ENCODE assay signal across 1 cellular context in the genomic region with DNA sequence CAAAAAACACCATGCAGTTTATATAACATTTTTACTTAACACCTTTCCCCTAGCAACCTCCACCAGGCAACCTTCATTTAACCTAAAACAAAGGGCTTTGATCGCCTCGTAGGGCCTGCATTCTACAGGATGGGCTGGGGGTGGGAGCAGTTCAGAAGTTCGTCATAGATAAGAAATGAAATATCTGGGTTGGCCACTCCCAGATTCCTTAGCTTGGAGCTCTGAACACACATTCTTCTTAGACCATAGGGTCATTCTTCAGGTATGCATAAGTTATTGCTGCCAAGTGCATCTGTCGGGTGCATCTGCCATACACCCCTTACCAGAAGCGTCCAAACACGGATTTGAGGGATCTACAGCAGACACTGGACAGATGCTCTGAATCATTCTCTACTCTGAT.
TF ChIP-seq lines count a peak whose summit lies in the region.

No MANE protein-coding gene starts in this region.

TF ChIP-seq in K562, 482 proteins besides CTCF, POLR2A, EP300 and RAD21 (continued from another document and continues in another):
- TF ChIP-seq, protein P1, sequence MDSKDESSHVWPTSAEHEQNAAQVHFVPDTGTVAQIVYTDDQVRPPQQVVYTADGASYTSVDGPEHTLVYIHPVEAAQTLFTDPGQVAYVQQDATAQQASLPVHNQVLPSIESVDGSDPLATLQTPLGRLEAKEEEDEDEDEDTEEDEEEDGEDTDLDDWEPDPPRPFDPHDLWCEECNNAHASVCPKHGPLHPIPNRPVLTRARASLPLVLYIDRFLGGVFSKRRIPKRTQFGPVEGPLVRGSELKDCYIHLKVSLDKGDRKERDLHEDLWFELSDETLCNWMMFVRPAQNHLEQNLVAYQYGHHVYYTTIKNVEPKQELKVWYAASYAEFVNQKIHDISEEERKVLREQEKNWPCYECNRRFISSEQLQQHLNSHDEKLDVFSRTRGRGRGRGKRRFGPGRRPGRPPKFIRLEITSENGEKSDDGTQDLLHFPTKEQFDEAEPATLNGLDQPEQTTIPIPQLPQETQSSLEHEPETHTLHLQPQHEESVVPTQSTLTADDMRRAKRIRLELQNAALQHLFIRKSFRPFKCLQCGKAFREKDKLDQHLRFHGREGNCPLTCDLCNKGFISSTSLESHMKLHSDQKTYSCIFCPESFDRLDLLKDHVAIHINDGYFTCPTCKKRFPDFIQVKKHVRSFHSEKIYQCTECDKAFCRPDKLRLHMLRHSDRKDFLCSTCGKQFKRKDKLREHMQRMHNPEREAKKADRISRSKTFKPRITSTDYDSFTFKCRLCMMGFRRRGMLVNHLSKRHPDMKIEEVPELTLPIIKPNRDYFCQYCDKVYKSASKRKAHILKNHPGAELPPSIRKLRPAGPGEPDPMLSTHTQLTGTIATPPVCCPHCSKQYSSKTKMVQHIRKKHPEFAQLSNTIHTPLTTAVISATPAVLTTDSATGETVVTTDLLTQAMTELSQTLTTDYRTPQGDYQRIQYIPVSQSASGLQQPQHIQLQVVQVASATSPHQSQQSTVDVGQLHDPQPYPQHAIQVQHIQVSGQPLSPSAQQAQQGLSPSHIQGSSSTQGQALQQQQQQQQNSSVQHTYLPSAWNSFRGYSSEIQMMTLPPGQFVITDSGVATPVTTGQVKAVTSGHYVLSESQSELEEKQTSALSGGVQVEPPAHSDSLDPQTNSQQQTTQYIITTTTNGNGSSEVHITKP (IDR thresholded peaks at IDR 0.05; ENCODE audit: partially characterized antibody) = no peak
- TF ChIP-seq CTBP1 (IDR thresholded peaks at IDR 0.05; ENCODE audit: borderline replicate concordance) = no peak
- TF ChIP-seq, protein P2, sequence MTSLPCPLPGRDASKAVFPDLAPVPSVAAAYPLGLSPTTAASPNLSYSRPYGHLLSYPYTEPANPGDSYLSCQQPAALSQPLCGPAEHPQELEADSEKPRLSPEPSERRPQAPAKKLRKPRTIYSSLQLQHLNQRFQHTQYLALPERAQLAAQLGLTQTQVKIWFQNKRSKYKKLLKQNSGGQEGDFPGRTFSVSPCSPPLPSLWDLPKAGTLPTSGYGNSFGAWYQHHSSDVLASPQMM (CRISPR knock-in tag; IDR thresholded peaks at IDR 0.05) = no peak
- no peak for TF ChIP-seq SNIP1 (IDR thresholded peaks at IDR 0.05; ENCODE audit: low read depth)
- TF ChIP-seq, protein P3, sequence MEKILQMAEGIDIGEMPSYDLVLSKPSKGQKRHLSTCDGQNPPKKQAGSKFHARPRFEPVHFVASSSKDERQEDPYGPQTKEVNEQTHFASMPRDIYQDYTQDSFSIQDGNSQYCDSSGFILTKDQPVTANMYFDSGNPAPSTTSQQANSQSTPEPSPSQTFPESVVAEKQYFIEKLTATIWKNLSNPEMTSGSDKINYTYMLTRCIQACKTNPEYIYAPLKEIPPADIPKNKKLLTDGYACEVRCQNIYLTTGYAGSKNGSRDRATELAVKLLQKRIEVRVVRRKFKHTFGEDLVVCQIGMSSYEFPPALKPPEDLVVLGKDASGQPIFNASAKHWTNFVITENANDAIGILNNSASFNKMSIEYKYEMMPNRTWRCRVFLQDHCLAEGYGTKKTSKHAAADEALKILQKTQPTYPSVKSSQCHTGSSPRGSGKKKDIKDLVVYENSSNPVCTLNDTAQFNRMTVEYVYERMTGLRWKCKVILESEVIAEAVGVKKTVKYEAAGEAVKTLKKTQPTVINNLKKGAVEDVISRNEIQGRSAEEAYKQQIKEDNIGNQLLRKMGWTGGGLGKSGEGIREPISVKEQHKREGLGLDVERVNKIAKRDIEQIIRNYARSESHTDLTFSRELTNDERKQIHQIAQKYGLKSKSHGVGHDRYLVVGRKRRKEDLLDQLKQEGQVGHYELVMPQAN (IDR thresholded peaks at IDR 0.05; ENCODE audit: borderline replicate concordance) = no peak
- TF ChIP-seq MEIS2 (IDR thresholded peaks at IDR 0.05; ENCODE audit: partially characterized antibody) = peak; percentile 10
- TF ChIP-seq, protein P4, sequence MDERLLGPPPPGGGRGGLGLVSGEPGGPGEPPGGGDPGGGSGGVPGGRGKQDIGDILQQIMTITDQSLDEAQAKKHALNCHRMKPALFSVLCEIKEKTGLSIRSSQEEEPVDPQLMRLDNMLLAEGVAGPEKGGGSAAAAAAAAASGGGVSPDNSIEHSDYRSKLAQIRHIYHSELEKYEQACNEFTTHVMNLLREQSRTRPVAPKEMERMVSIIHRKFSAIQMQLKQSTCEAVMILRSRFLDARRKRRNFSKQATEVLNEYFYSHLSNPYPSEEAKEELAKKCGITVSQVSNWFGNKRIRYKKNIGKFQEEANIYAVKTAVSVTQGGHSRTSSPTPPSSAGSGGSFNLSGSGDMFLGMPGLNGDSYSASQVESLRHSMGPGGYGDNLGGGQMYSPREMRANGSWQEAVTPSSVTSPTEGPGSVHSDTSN (CRISPR knock-in tag; IDR thresholded peaks at IDR 0.05; ENCODE audit: low read depth) = no peak
- TF ChIP-seq, protein P4 (tag; conservative IDR thresholded peaks at IDR 0.05; ENCODE audit: low read depth) = no peak
- TF ChIP-seq, protein P5, sequence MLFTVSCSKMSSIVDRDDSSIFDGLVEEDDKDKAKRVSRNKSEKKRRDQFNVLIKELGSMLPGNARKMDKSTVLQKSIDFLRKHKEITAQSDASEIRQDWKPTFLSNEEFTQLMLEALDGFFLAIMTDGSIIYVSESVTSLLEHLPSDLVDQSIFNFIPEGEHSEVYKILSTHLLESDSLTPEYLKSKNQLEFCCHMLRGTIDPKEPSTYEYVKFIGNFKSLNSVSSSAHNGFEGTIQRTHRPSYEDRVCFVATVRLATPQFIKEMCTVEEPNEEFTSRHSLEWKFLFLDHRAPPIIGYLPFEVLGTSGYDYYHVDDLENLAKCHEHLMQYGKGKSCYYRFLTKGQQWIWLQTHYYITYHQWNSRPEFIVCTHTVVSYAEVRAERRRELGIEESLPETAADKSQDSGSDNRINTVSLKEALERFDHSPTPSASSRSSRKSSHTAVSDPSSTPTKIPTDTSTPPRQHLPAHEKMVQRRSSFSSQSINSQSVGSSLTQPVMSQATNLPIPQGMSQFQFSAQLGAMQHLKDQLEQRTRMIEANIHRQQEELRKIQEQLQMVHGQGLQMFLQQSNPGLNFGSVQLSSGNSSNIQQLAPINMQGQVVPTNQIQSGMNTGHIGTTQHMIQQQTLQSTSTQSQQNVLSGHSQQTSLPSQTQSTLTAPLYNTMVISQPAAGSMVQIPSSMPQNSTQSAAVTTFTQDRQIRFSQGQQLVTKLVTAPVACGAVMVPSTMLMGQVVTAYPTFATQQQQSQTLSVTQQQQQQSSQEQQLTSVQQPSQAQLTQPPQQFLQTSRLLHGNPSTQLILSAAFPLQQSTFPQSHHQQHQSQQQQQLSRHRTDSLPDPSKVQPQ (CRISPR knock-in tag; IDR thresholded peaks at IDR 0.05; ENCODE audit: borderline replicate concordance) = no peak
- TF ChIP-seq MTA2 (IDR thresholded peaks at IDR 0.05; ENCODE audit: low read depth) = no peak
- no peak for TF ChIP-seq ELF2 (CRISPR knock-in tag; IDR thresholded peaks at IDR 0.05)
- no peak for TF ChIP-seq ZNF57 (CRISPR knock-in tag; IDR thresholded peaks at IDR 0.05)
- TF ChIP-seq, protein P6, sequence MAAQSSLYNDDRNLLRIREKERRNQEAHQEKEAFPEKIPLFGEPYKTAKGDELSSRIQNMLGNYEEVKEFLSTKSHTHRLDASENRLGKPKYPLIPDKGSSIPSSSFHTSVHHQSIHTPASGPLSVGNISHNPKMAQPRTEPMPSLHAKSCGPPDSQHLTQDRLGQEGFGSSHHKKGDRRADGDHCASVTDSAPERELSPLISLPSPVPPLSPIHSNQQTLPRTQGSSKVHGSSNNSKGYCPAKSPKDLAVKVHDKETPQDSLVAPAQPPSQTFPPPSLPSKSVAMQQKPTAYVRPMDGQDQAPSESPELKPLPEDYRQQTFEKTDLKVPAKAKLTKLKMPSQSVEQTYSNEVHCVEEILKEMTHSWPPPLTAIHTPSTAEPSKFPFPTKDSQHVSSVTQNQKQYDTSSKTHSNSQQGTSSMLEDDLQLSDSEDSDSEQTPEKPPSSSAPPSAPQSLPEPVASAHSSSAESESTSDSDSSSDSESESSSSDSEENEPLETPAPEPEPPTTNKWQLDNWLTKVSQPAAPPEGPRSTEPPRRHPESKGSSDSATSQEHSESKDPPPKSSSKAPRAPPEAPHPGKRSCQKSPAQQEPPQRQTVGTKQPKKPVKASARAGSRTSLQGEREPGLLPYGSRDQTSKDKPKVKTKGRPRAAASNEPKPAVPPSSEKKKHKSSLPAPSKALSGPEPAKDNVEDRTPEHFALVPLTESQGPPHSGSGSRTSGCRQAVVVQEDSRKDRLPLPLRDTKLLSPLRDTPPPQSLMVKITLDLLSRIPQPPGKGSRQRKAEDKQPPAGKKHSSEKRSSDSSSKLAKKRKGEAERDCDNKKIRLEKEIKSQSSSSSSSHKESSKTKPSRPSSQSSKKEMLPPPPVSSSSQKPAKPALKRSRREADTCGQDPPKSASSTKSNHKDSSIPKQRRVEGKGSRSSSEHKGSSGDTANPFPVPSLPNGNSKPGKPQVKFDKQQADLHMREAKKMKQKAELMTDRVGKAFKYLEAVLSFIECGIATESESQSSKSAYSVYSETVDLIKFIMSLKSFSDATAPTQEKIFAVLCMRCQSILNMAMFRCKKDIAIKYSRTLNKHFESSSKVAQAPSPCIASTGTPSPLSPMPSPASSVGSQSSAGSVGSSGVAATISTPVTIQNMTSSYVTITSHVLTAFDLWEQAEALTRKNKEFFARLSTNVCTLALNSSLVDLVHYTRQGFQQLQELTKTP (IDR thresholded peaks at IDR 0.05; ENCODE audit: low read depth in 1 of 2, partially characterized antibody in 2 of 2) = no peak
- TF ChIP-seq MTF1 (CRISPR knock-in tag; IDR thresholded peaks at IDR 0.05; ENCODE audit: borderline replicate concordance) = no peak
- TF ChIP-seq CBX3 (IDR thresholded peaks at IDR 0.05; ENCODE audit: borderline replicate concordance in 1 of 2, low read length in 2 of 2) = 0 out of 3 replicates have a peak, but pooled peaks of 1 of the 2 experiments have one; percentile 21
- TF ChIP-seq, protein P7, sequence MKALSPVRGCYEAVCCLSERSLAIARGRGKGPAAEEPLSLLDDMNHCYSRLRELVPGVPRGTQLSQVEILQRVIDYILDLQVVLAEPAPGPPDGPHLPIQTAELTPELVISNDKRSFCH (CRISPR knock-in tag; IDR thresholded peaks at IDR 0.05) = no peak
- TF ChIP-seq, protein P7 (tag; IDR thresholded peaks at IDR 0.05) = no peak
- no peak for TF ChIP-seq NUFIP1 (IDR thresholded peaks at IDR 0.05; ENCODE audit: partially characterized antibody)
- TF ChIP-seq ZNF121 (CRISPR knock-in tag; conservative IDR thresholded peaks at IDR 0.05) = no peak
- TF ChIP-seq HDGF (IDR thresholded peaks at IDR 0.05) = no peak
- peak; percentile 28 for TF ChIP-seq CBFA2T2 (conservative IDR thresholded peaks at IDR 0.05)
- TF ChIP-seq, protein P8, sequence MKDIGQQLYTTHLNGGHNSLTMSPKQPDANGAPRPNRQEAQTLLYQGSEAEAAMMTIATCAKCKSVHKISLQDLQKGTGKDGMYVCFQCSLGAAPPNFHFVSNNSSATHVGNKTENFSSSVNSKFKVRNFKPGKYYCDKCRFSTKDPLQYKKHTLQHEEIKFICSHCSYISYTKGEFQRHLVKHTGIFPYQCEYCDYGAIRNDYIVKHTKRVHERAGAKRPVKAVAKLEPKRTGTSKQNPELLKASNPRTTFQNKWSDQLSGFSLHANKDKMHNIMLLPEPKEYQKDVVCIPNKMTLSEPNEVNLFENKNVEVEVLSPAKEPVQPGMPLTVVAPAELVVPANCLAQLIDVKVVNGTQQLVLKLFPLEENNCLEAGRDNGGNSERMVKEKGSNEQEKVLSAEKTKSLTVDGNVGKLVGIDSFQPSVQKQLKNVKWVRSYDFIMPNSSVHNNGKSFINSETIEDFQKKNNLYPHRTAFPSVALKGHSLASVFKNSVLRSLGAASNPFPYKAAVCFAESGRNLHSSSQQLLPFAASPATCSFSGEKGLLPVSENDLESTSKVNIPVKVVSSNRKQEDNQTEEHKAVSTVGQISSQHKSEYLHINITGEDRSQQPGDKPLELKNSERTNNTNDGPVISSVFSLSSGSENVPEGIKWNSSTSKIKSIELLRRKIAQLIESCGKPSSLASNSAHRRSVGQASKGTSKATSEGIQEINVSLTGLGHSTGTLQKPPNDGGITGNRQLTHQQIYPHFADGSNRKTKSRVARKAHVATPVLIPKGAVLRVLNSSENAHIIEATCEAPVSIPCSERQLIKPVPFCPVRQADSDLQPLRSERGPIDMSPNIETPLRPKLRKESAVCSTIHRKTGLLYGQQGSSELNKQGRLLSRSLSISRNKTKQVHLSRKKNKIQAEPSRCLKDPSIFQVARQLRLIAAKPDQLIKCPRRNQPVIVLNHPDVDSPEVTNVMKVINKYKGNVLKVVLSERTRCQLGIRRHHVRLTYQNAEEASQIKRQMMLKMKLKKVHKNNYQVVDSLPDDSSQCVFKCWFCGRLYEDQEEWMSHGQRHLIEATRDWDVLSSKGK (CRISPR knock-in tag; IDR thresholded peaks at IDR 0.05) = no peak
- no peak for TF ChIP-seq CXXC5 (CRISPR knock-in tag; IDR thresholded peaks at IDR 0.05)
- no peak for TF ChIP-seq ZNF644 (tag; IDR thresholded peaks at IDR 0.05; ENCODE audit: low read depth)
- no peak for TF ChIP-seq ZNF24 (IDR thresholded peaks at IDR 0.05)
- no peak for TF ChIP-seq ZNF507 (tag; conservative IDR thresholded peaks at IDR 0.05)
- no peak for TF ChIP-seq PHB2 (IDR thresholded peaks at IDR 0.05; ENCODE audit: low read depth)
- TF ChIP-seq NR1H2 (CRISPR knock-in tag; IDR thresholded peaks at IDR 0.05) = no peak
- no peak for TF ChIP-seq SMARCA4 (IDR thresholded peaks at IDR 0.05)
- TF ChIP-seq, protein P9, sequence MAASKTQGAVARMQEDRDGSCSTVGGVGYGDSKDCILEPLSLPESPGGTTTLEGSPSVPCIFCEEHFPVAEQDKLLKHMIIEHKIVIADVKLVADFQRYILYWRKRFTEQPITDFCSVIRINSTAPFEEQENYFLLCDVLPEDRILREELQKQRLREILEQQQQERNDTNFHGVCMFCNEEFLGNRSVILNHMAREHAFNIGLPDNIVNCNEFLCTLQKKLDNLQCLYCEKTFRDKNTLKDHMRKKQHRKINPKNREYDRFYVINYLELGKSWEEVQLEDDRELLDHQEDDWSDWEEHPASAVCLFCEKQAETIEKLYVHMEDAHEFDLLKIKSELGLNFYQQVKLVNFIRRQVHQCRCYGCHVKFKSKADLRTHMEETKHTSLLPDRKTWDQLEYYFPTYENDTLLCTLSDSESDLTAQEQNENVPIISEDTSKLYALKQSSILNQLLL (CRISPR knock-in tag; IDR thresholded peaks at IDR 0.05; ENCODE audit: borderline replicate concordance) = no peak
- TF ChIP-seq CAMTA2 (CRISPR knock-in tag; conservative IDR thresholded peaks at IDR 0.05) = no peak
- no peak for TF ChIP-seq TAF1 (IDR thresholded peaks at IDR 0.05; ENCODE audit: control insufficient read depth, extremely low read depth, insufficient read depth, low read length, severe bottlenecking)
- TF ChIP-seq, protein P10, sequence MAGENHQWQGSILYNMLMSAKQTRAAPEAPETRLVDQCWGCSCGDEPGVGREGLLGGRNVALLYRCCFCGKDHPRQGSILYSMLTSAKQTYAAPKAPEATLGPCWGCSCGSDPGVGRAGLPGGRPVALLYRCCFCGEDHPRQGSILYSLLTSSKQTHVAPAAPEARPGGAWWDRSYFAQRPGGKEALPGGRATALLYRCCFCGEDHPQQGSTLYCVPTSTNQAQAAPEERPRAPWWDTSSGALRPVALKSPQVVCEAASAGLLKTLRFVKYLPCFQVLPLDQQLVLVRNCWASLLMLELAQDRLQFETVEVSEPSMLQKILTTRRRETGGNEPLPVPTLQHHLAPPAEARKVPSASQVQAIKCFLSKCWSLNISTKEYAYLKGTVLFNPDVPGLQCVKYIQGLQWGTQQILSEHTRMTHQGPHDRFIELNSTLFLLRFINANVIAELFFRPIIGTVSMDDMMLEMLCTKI (IDR thresholded peaks at IDR 0.05; ENCODE audit: partially characterized antibody) = no peak
